ENCODE assay signal across 1 cellular context in genomic region chr12:123457980-123458779, GRCh38.
TF ChIP-seq lines count a peak whose summit lies in the region.

A gene with protein sequence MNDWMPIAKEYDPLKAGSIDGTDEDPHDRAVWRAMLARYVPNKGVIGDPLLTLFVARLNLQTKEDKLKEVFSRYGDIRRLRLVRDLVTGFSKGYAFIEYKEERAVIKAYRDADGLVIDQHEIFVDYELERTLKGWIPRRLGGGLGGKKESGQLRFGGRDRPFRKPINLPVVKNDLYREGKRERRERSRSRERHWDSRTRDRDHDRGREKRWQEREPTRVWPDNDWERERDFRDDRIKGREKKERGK (plus strand): TSS chr12:123458139. CDS start chr12:123465541, 7,402 bp downstream.

TF ChIP-seq in K562, 482 proteins besides CTCF, POLR2A, EP300 and RAD21 (continued from another document and continues in another):
- TF ChIP-seq, protein P1, sequence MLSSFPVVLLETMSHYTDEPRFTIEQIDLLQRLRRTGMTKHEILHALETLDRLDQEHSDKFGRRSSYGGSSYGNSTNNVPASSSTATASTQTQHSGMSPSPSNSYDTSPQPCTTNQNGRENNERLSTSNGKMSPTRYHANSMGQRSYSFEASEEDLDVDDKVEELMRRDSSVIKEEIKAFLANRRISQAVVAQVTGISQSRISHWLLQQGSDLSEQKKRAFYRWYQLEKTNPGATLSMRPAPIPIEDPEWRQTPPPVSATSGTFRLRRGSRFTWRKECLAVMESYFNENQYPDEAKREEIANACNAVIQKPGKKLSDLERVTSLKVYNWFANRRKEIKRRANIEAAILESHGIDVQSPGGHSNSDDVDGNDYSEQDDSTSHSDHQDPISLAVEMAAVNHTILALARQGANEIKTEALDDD (IDR thresholded peaks at IDR 0.05), result no peak
- no peak for TF ChIP-seq MAFK (IDR thresholded peaks at IDR 0.05; ENCODE audit: low read length)
- TF ChIP-seq ARID2 (IDR thresholded peaks at IDR 0.05), result no peak
- no peak for TF ChIP-seq GTF2A2 (tag; IDR thresholded peaks at IDR 0.05)
- TF ChIP-seq JUND (IDR thresholded peaks at IDR 0.05; ENCODE audit: borderline replicate concordance, low read depth, low read length), result no peak
- no peak; the same call in 2 of the 3 replicates for TF ChIP-seq JUND (tag; IDR thresholded peaks at IDR 0.05; ENCODE audit: borderline replicate concordance, low read depth, low read length)
- TF ChIP-seq ZNF75A (CRISPR knock-in tag; IDR thresholded peaks at IDR 0.05), result no peak
- TF ChIP-seq HMG20A (CRISPR knock-in tag; conservative IDR thresholded peaks at IDR 0.05), result no peak
- no peak for TF ChIP-seq KAT2B (IDR thresholded peaks at IDR 0.05; ENCODE audit: low read depth, low read length)
- 0 out of 2 replicates have a peak, but pooled peaks have one; percentile 80 for TF ChIP-seq ZBTB43 (CRISPR knock-in tag; IDR thresholded peaks at IDR 0.05)
- TF ChIP-seq CREB3L1 (IDR thresholded peaks at IDR 0.05; ENCODE audit: borderline replicate concordance, low read depth), result peak; percentile 70; the same call in 1 of the 2 replicates
- TF ChIP-seq MAZ (CRISPR knock-in tag; conservative IDR thresholded peaks at IDR 0.05 in 1 of 2, IDR thresholded peaks at IDR 0.05 in 1 of 2), result peak; percentile 57 to 76
- no peak for TF ChIP-seq CREB3 (tag; conservative IDR thresholded peaks at IDR 0.05; ENCODE audit: low read depth)
- TF ChIP-seq TBL1XR1 (IDR thresholded peaks at IDR 0.05; ENCODE audit: low read length in 2 of 2), result no peak; a peak in 1 of 4 replicates
- TF ChIP-seq YY1 (IDR thresholded peaks at IDR 0.05; ENCODE audit: borderline replicate concordance in 1 of 3, control insufficient read depth in 1 of 3, extremely low read depth in 1 of 3, insufficient read depth in 3 of 3, insufficient read length in 1 of 3, insufficient replicate concordance in 2 of 3, low read depth in 1 of 3, low read length in 2 of 3), result peak; percentile 94 to 98 (median 95)
- peak; percentile 92 for TF ChIP-seq RBFOX2 (IDR thresholded peaks at IDR 0.05; ENCODE audit: low read depth, low read length)
- TF ChIP-seq NFIX (CRISPR knock-in tag; IDR thresholded peaks at IDR 0.05; ENCODE audit: low read depth), result no peak
- TF ChIP-seq ADNP (tag; IDR thresholded peaks at IDR 0.05), result peak; percentile 55; the same call in 1 of the 2 replicates
- no peak for TF ChIP-seq ETV6 (IDR thresholded peaks at IDR 0.05; ENCODE audit: borderline replicate concordance in 1 of 2, low read depth in 2 of 2, low read length in 1 of 2)
- TF ChIP-seq ETV6 (CRISPR knock-in tag; IDR thresholded peaks at IDR 0.05; ENCODE audit: borderline replicate concordance), result 0 out of 2 replicates have a peak, but pooled peaks have one; percentile 39
- TF ChIP-seq ZHX1 (conservative IDR thresholded peaks at IDR 0.05; ENCODE audit: low read length), result no peak
- no peak for TF ChIP-seq GTF2F1 (IDR thresholded peaks at IDR 0.05; ENCODE audit: low read depth, low read length)
- TF ChIP-seq ZNF695 (CRISPR knock-in tag; IDR thresholded peaks at IDR 0.05), result no peak
- TF ChIP-seq ZNF146 (CRISPR knock-in tag; IDR thresholded peaks at IDR 0.05; ENCODE audit: unreplicated experiment), result no peak
- peak; percentile 85 for TF ChIP-seq C11orf30 (IDR thresholded peaks at IDR 0.05; ENCODE audit: low read depth)
- no peak for TF ChIP-seq HOMEZ (CRISPR knock-in tag; IDR thresholded peaks at IDR 0.05)
- TF ChIP-seq, protein P2, sequence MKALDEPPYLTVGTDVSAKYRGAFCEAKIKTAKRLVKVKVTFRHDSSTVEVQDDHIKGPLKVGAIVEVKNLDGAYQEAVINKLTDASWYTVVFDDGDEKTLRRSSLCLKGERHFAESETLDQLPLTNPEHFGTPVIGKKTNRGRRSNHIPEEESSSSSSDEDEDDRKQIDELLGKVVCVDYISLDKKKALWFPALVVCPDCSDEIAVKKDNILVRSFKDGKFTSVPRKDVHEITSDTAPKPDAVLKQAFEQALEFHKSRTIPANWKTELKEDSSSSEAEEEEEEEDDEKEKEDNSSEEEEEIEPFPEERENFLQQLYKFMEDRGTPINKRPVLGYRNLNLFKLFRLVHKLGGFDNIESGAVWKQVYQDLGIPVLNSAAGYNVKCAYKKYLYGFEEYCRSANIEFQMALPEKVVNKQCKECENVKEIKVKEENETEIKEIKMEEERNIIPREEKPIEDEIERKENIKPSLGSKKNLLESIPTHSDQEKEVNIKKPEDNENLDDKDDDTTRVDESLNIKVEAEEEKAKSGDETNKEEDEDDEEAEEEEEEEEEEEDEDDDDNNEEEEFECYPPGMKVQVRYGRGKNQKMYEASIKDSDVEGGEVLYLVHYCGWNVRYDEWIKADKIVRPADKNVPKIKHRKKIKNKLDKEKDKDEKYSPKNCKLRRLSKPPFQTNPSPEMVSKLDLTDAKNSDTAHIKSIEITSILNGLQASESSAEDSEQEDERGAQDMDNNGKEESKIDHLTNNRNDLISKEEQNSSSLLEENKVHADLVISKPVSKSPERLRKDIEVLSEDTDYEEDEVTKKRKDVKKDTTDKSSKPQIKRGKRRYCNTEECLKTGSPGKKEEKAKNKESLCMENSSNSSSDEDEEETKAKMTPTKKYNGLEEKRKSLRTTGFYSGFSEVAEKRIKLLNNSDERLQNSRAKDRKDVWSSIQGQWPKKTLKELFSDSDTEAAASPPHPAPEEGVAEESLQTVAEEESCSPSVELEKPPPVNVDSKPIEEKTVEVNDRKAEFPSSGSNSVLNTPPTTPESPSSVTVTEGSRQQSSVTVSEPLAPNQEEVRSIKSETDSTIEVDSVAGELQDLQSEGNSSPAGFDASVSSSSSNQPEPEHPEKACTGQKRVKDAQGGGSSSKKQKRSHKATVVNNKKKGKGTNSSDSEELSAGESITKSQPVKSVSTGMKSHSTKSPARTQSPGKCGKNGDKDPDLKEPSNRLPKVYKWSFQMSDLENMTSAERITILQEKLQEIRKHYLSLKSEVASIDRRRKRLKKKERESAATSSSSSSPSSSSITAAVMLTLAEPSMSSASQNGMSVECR (CRISPR knock-in tag; IDR thresholded peaks at IDR 0.05), result peak; percentile 92
- TF ChIP-seq KHSRP (IDR thresholded peaks at IDR 0.05), result no peak
- no peak for TF ChIP-seq MED1 (CRISPR knock-in tag; IDR thresholded peaks at IDR 0.05; ENCODE audit: borderline replicate concordance)
- peak; percentile 94 for TF ChIP-seq XRCC5 (IDR thresholded peaks at IDR 0.05; ENCODE audit: low read depth, low read length)
- no peak for TF ChIP-seq HDGF (IDR thresholded peaks at IDR 0.05)
- TF ChIP-seq NR4A1 (CRISPR knock-in tag; IDR thresholded peaks at IDR 0.05), result no peak
- TF ChIP-seq NR4A1 (tag; IDR thresholded peaks at IDR 0.05), result peak; percentile 68; the same call in 1 of the 2 replicates
- TF ChIP-seq DMBX1 (CRISPR knock-in tag; IDR thresholded peaks at IDR 0.05; ENCODE audit: borderline replicate concordance), result no peak
- no peak for TF ChIP-seq ZFP36 (IDR thresholded peaks at IDR 0.05; ENCODE audit: low read depth, low read length, partially characterized antibody)
- 0 out of 2 replicates have a peak, but pooled peaks have one; percentile 35 for TF ChIP-seq RUNX1 (IDR thresholded peaks at IDR 0.05; ENCODE audit: low read depth)
- no peak for TF ChIP-seq RFX5 (IDR thresholded peaks at IDR 0.05; ENCODE audit: low read depth, low read length)
- no peak for TF ChIP-seq NFYB (IDR thresholded peaks at IDR 0.05; ENCODE audit: extremely low read depth, insufficient read length)
- TF ChIP-seq ZNF408 (CRISPR knock-in tag; IDR thresholded peaks at IDR 0.05; ENCODE audit: low read depth), result no peak
- TF ChIP-seq ZNF766 (CRISPR knock-in tag; conservative IDR thresholded peaks at IDR 0.05), result peak; percentile 86
- TF ChIP-seq, protein P3, sequence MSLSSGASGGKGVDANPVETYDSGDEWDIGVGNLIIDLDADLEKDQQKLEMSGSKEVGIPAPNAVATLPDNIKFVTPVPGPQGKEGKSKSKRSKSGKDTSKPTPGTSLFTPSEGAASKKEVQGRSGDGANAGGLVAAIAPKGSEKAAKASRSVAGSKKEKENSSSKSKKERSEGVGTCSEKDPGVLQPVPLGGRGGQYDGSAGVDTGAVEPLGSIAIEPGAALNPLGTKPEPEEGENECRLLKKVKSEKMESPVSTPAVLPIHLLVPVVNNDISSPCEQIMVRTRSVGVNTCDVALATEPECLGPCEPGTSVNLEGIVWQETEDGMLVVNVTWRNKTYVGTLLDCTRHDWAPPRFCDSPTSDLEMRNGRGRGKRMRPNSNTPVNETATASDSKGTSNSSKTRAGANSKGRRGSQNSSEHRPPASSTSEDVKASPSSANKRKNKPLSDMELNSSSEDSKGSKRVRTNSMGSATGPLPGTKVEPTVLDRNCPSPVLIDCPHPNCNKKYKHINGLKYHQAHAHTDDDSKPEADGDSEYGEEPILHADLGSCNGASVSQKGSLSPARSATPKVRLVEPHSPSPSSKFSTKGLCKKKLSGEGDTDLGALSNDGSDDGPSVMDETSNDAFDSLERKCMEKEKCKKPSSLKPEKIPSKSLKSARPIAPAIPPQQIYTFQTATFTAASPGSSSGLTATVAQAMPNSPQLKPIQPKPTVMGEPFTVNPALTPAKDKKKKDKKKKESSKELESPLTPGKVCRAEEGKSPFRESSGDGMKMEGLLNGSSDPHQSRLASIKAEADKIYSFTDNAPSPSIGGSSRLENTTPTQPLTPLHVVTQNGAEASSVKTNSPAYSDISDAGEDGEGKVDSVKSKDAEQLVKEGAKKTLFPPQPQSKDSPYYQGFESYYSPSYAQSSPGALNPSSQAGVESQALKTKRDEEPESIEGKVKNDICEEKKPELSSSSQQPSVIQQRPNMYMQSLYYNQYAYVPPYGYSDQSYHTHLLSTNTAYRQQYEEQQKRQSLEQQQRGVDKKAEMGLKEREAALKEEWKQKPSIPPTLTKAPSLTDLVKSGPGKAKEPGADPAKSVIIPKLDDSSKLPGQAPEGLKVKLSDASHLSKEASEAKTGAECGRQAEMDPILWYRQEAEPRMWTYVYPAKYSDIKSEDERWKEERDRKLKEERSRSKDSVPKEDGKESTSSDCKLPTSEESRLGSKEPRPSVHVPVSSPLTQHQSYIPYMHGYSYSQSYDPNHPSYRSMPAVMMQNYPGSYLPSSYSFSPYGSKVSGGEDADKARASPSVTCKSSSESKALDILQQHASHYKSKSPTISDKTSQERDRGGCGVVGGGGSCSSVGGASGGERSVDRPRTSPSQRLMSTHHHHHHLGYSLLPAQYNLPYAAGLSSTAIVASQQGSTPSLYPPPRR (CRISPR knock-in tag; IDR thresholded peaks at IDR 0.05; ENCODE audit: borderline replicate concordance), result no peak
- TF ChIP-seq ZNF140 (CRISPR knock-in tag; IDR thresholded peaks at IDR 0.05), result no peak
- no peak for TF ChIP-seq ASH1L (IDR thresholded peaks at IDR 0.05; ENCODE audit: borderline replicate concordance, low read depth, partially characterized antibody)
- TF ChIP-seq BHLHE40 (IDR thresholded peaks at IDR 0.05; ENCODE audit: low read length), result no peak
- TF ChIP-seq DIDO1 (tag; IDR thresholded peaks at IDR 0.05; ENCODE audit: low read depth), result peak; percentile 94
